In genomic region chr9:13648676-13649075, GRCh38 we compare ENCODE assay signal across 2 cellular contexts.
TF ChIP-seq lines count a peak whose summit lies in the region.

No MANE protein-coding gene starts in this region.

TF ChIP-seq in HEK293, 187 proteins besides CTCF, POLR2A, EP300 and RAD21 (continued from another document):
- no peak for TF ChIP-seq TSHZ1 (tag by site-specific recombination; IDR thresholded peaks at IDR 0.05; ENCODE audit: borderline replicate concordance)
- TF ChIP-seq ZBTB48 (tag by site-specific recombination; IDR thresholded peaks at IDR 0.05), result 0 out of 2 replicates have a peak, but pooled peaks have one; percentile 17
- TF ChIP-seq KLF7 (tag by site-specific recombination; IDR thresholded peaks at IDR 0.05; ENCODE audit: borderline replicate concordance), result no peak
- no peak for TF ChIP-seq RBAK (tag by site-specific recombination; IDR thresholded peaks at IDR 0.05)
- TF ChIP-seq ZBTB26 (tag by site-specific recombination; optimal IDR thresholded peaks at IDR 0.05), result no peak

TF ChIP-seq in endothelial cell of umbilical vein, 7 proteins besides CTCF, POLR2A, EP300 and RAD21 (continued from another document):
- no peak for TF ChIP-seq FOS (IDR thresholded peaks at IDR 0.05; ENCODE audit: borderline replicate concordance, insufficient read depth, low read length)
- TF ChIP-seq MYC (IDR thresholded peaks at IDR 0.05; ENCODE audit: low read depth, low read length), result no peak
